18 cellular contexts compared by ENCODE assay signal in genomic region chr14:72678360-72678759, GRCh38.
A peak's percentile ranks its signal among the peaks of the same experiment; 100 is the strongest.
DNase-seq lines count a peak whose midpoint lies in the region; ATAC-seq and TF ChIP-seq lines count a peak whose summit lies in the region.
"Had no signal": no experiment of that assay in that cellular context is flagged by ENCODE, and none has a peak within 500 bp of the region (broad histone marks: within the 10 kb centered on the region; RNA-seq: fewer than 3 reads in every experiment).

No MANE protein-coding gene starts in this region.

- no peak overlapping the region for H2AFZ ChIP-seq in H9 (ENCODE audit: low read length)

- H3K79me2 ChIP-seq in H9 (ENCODE audit: insufficient read depth, low read length): no peaks in the 10 kb centered on the region

- H2BK12ac ChIP-seq in H9 (ENCODE audit: insufficient read length, low read depth, low read length): no peak overlapping the region

- H3K27ac ChIP-seq in psoas muscle (peak overlapping the region; percentile 9), H9 (ENCODE audit: insufficient read length, low read depth, low read length) (no peak overlapping the region)
- H3K27ac ChIP-seq: SJSA1 had no signal

- no peak overlapping the region for H2BK120ac ChIP-seq in H9 (ENCODE audit: low read depth, low read length, poor library complexity, severe bottlenecking)

- no peak overlapping the region for H3K14ac ChIP-seq in H9 (ENCODE audit: insufficient read depth, low read length)

- H3K56ac ChIP-seq in H9 (ENCODE audit: insufficient read length, low read depth, low read length): no peak overlapping the region

- H3K36me3 ChIP-seq in psoas muscle (ENCODE audit: insufficient read depth in 1 of 2, low read depth in 1 of 2): peaks cover 0 to 23% of the 10 kb centered on the region in 2 donors
- H3K36me3 ChIP-seq: SJSA1 had no signal

- H3K4me3 ChIP-seq in fibroblast of pulmonary artery (replicated peaks; ENCODE audit: low read depth, low read length): no peak overlapping the region
- no peak overlapping the region for H3K4me3 ChIP-seq in psoas muscle
- H3K4me3 ChIP-seq: lung, SJSA1 had no signal

- H2BK5ac ChIP-seq in H9 (ENCODE audit: insufficient read length, low read length): no peak overlapping the region

- H3K27me3 ChIP-seq in psoas muscle (ENCODE audit: insufficient read depth in 3 of 3, low read length in 2 of 3): no peaks in the 10 kb centered on the region
- H3K27me3 ChIP-seq in H9 (ENCODE audit: insufficient read depth, low read length): no peaks in the 10 kb centered on the region
- H3K27me3 ChIP-seq: SJSA1 had no signal

- H2BK20ac ChIP-seq in H9 (ENCODE audit: low read depth, low read length, poor library complexity, severe bottlenecking): no peak overlapping the region

- no peak overlapping the region for H4K5ac ChIP-seq in H9 (ENCODE audit: insufficient read length, low read depth, low read length)

- H3K79me1 ChIP-seq in H9 (ENCODE audit: insufficient read depth, low read depth, low read length, poor library complexity, severe bottlenecking): no peaks in the 10 kb centered on the region

- H3K27ac Mint-ChIP-seq in H9 (no peak overlapping the region), natural killer cell (no peak overlapping the region)
- H3K27ac Mint-ChIP-seq: B cell; T-helper 2 cell treated with Interferon-gamma antibody and Interleukin-4, amounts not matched to agents 5 μg/mL and 100 μg/mL, for 36 hours had no signal

- H3K4ac ChIP-seq in H9 (ENCODE audit: low read depth, low read length): no peak overlapping the region

- no peak overlapping the region for H3K23ac ChIP-seq in H9 (ENCODE audit: insufficient read length, low read depth, low read length)

- peaks cover 0 to 3% (median 0%) of the 10 kb centered on the region in 3 experiments; a peak in 1 of 7 replicates for H3K36me3 Mint-ChIP-seq in H9 (ENCODE audit: insufficient read depth in 1 of 3, low read depth in 3 of 3)
- no peaks in the 10 kb centered on the region for H3K36me3 Mint-ChIP-seq in natural killer cell

- H4K20me1 ChIP-seq in H9 (ENCODE audit: control insufficient read depth, insufficient read depth, insufficient read length): no peaks in the 10 kb centered on the region

- ATAC-seq in psoas muscle (no peak), HG02884 (IDR thresholded peaks at IDR 0.05; ENCODE audit: unreplicated experiment) (no peak), natural killer cell (no peak)
- ATAC-seq: activated CD4-positive, CD25-positive, alpha-beta regulatory T cell treated with anti-CD3 and anti-CD28 coated beads, Interleukin-2, amount 50 U/mL, for 24 hours had no signal

- H3K27me3 Mint-ChIP-seq in H9 (ENCODE audit: low read depth): peaks cover 2% of the 10 kb centered on the region; the same call in 1 of the 2 replicates
- peaks cover 0 to 14% of the 10 kb centered on the region in 2 donors for H3K27me3 Mint-ChIP-seq in natural killer cell (ENCODE audit: low read depth in 2 of 2)
- H3K27me3 Mint-ChIP-seq: B cell had no signal

- peaks cover 5 to 7% of the 10 kb centered on the region in 2 experiments; a peak in 4 of 5 replicates for H3K9me3 Mint-ChIP-seq in H9
- no peaks in the 10 kb centered on the region for H3K9me3 Mint-ChIP-seq in natural killer cell
- H3K9me3 Mint-ChIP-seq: T-helper 2 cell treated with Interferon-gamma antibody and Interleukin-4, amounts not matched to agents 5 μg/mL and 100 μg/mL, for 36 hours had no signal

- H3K9ac ChIP-seq in H9 (ENCODE audit: extremely low read depth, insufficient read length, low read length): no peak overlapping the region

- TF ChIP-seq CTCF in fibroblast of pulmonary artery (IDR thresholded peaks at IDR 0.05; ENCODE audit: low read length, missing control alignments): no peak
- no peak for TF ChIP-seq CTCF in psoas muscle (IDR thresholded peaks at IDR 0.05)
- no peak for TF ChIP-seq CTCF in H9 (conservative IDR thresholded peaks at IDR 0.05)
- TF ChIP-seq CTCF in natural killer cell (IDR thresholded peaks at IDR 0.05): no peak

- H4K8ac ChIP-seq in H9 (replicated peaks; ENCODE audit: insufficient read length, low read depth, low read length): no peak overlapping the region

- DNase-seq in ELR (ENCODE audit: low read depth) (peak; percentile 83), amniotic stem cell (lab: John Stamatoyannopoulos, UW) (peak; percentile 15), fibroblast of pulmonary artery (ENCODE audit: low read depth) (peak; percentile 72), psoas muscle (no peak), NCI-H1417 (lab: John Stamatoyannopoulos, UW) (no peak), H9 (no peak), natural killer cell (no peak)
- DNase-seq: activated effector memory CD4-positive, alpha-beta T cell treated with anti-CD3 and anti-CD28 coated beads, Interleukin-2, amount 50 U/mL, for 16 hours; Caco-2; NCI-H1417 treated with DMSO at 0.1 percent for 48 hours; NCI-H774; stimulated activated CD8-positive, alpha-beta memory T cell treated with anti-CD3 and anti-CD28 coated beads, Interleukin-4, amount 100 ng/mL, for 48 hours had no signal

- H3K4me3 Mint-ChIP-seq in H9 (no peak overlapping the region), natural killer cell (no peak overlapping the region)
- H3K4me3 Mint-ChIP-seq: B cell; T-helper 2 cell treated with Interferon-gamma antibody and Interleukin-4, amounts not matched to agents 5 μg/mL and 100 μg/mL, for 36 hours had no signal

- WGBS in psoas muscle, 3 donors: 95 to 99% (median 97%) methylated on average over 6 of the region's 6 CpGs
- no CpG with 5 or more reads among the region's 6 CpGs for WGBS in H9 (ENCODE audit: extremely low coverage, insufficient read length, low lambda C conversion rate)

- H3K4me1 Mint-ChIP-seq in H9 (peaks cover 11 to 20% of the 10 kb centered on the region in 2 experiments), natural killer cell (no peaks in the 10 kb centered on the region)

- peaks cover 5% of the 10 kb centered on the region for H3K4me1 ChIP-seq in psoas muscle
- no peaks in the 10 kb centered on the region for H3K4me1 ChIP-seq in H9 (ENCODE audit: insufficient read depth, low read length)
- H3K4me1 ChIP-seq: Caco-2 had no signal

- H2BK15ac ChIP-seq in H9 (ENCODE audit: low read depth, low read length): no peak overlapping the region

- no peak overlapping the region for H3T11ph ChIP-seq in H9 (ENCODE audit: low read length)

- H3K23me2 ChIP-seq in H9 (ENCODE audit: insufficient read length, low read depth, low read length, poor library complexity, severe bottlenecking): no peaks in the 10 kb centered on the region

- intact Hi-C loops in psoas muscle (cut with DNase I): no loop called here
- intact Hi-C loops in natural killer cell (cut with micrococcal nuclease): no loop called here

- no peak overlapping the region for H3K18ac ChIP-seq in H9 (ENCODE audit: insufficient read length, low read depth, low read length)

- no peak overlapping the region for H2AK5ac ChIP-seq in H9 (ENCODE audit: insufficient read length, low read length)

- no peak overlapping the region for H4K91ac ChIP-seq in H9 (ENCODE audit: insufficient read length, low read depth, low read length)

- no peak overlapping the region for H3K4me2 ChIP-seq in H9 (ENCODE audit: insufficient read depth, insufficient read length, low read length)

- H3K9me3 ChIP-seq in psoas muscle (no peaks in the 10 kb centered on the region), H9 (ENCODE audit: control insufficient read depth, low read depth, low read length) (no peaks in the 10 kb centered on the region)
- H3K9me3 ChIP-seq: Caco-2, SJSA1 had no signal

Comparison
In these comparisons a context has a peak if more than half of its experiments do, and no peak if none do; other contexts are left out.
1. DNase-seq: peak in ELR (single experiment), amniotic stem cell (single experiment) and fibroblast of pulmonary artery (single experiment); none in psoas muscle (0 of 2), NCI-H1417 (0 of 3), H9 (single experiment) and natural killer cell (single experiment).